8 cellular contexts compared by ENCODE assay signal in genomic region chr13:44141725-44142539, GRCh38.
DNase-seq lines count a peak whose midpoint lies in the region; ATAC-seq and FAIRE-seq lines count a peak whose summit lies in the region.

No MANE protein-coding gene starts in this region.

- H3K9ac ChIP-seq in NT2/D1 (ENCODE audit: insufficient read length, low read depth): peak overlapping the region; percentile 99

- DNase-seq in Caki2 (ENCODE audit: low read depth) (peak; percentile 99), HTR-8/SVneo (ENCODE audit: insufficient read length, low spot score) (peak; percentile 81), NT2/D1 (ENCODE audit: low read depth, low spot score) (peak; percentile 74), activated T-cell treated with anti-CD3 and anti-CD28 coated beads for 1 hour (ENCODE audit: low read depth) (peak; percentile 87), epidermal melanocyte (ENCODE audit: insufficient read length, low spot score) (peak; percentile 95), middle frontal gyrus (ENCODE audit: extremely low spot score, low spot score) (peak; percentile 95)
- DNase-seq in stimulated activated CD8-positive, alpha-beta memory T cell treated with anti-CD3 and anti-CD28 coated beads, Interleukin-2, amount 100 ng/mL, for 48 hours (ENCODE audit: low read depth in 2 of 2): peak; percentile 94 to 95

- no peaks in the 10 kb centered on the region for H3K9me3 ChIP-seq in NT2/D1 (ENCODE audit: insufficient read depth, low read length)

- in situ Hi-C loops in Caki2 (cut with HindIII; ENCODE audit: low pct_unique_long_range_greater_than_20kb, low sequenced_read_pairs): no loop called here

- no peaks in the 10 kb centered on the region for H3K4me1 ChIP-seq in NT2/D1 (ENCODE audit: insufficient read depth, insufficient read length)

- no peak for FAIRE-seq in HTR-8/SVneo (lab: Jason Lieb, UNC)

- peak; percentile 99 for ATAC-seq in GM21381 (IDR thresholded peaks at IDR 0.05; ENCODE audit: unreplicated experiment)

- H3K4me3 ChIP-seq in NT2/D1 (ENCODE audit: insufficient read length, low read depth): peak overlapping the region; percentile 71

- no peaks in the 10 kb centered on the region for H3K36me3 ChIP-seq in NT2/D1 (ENCODE audit: insufficient read depth, insufficient read length, low read length)

- no peaks in the 10 kb centered on the region for H3K27me3 ChIP-seq in NT2/D1 (ENCODE audit: insufficient read depth, insufficient read length)

Comparison
In these comparisons a context has a peak if more than half of its experiments do, and no peak if none do; other contexts are left out.
1. Peak in every context shown above with its lines: DNase-seq, ATAC-seq and H3K4me3 ChIP-seq.